ENCODE assay signal across 9 cellular contexts in genomic region chr21:38807987-38808386, GRCh38. TPM values are rescaled to one million over a fixed set of nuclear protein-coding genes. Genes with fewer than 3 reads are reported as not detected.
DNase-seq lines count a peak whose midpoint lies in the region; ATAC-seq, FAIRE-seq and TF ChIP-seq lines count a peak whose summit lies in the region.
"Had no signal": no experiment of that assay in that cellular context is flagged by ENCODE, and none has a peak within 500 bp of the region (broad histone marks: within the 10 kb centered on the region; RNA-seq: fewer than 3 reads in every experiment).

No MANE protein-coding gene starts in this region.

- H3K27ac ChIP-seq in PC-3 (ENCODE audit: low read length) (peak overlapping the region; percentile 98), esophagus muscularis mucosa (replicated peaks in 1 of 4) (peak overlapping the region; percentile 95 to 99 (median 96)), psoas muscle (peak overlapping the region; percentile 96)

- peak; percentile 52 for DNase-seq in EL
- no peak for DNase-seq in PC-3
- no peak for DNase-seq in esophagus muscularis mucosa (ENCODE audit: extremely low spot score)
- DNase-seq in psoas muscle: no peak
- DNase-seq in NCI-H1048 (lab: John Stamatoyannopoulos, UW): no peak
- no peak for DNase-seq in SHP77 (lab: John Stamatoyannopoulos, UW)
- no peak for DNase-seq in HTR-8/SVneo (ENCODE audit: insufficient read length, low spot score)
- DNase-seq in effector memory CD8-positive, alpha-beta T cell: no peak
- DNase-seq: NCI-H2171 had no signal

- H3K9me2 ChIP-seq in PC-3 (replicated peaks; ENCODE audit: low read length): no peaks in the 10 kb centered on the region

- POLR2A ChIA-PET in PC-3 (lab: Charles Lee; ENCODE audit: unreplicated experiment): interaction anchor here (0.6 to 0.7 kb wide), 4 partner anchors 12 to 86 kb away, joined by 3 to 20 read pairs (median 4); no protein-coding TSS in a partner anchor

- peaks cover 3% of the 10 kb centered on the region for H3K36me3 Mint-ChIP-seq in effector memory CD8-positive, alpha-beta T cell (ENCODE audit: insufficient read depth)

- H3F3A ChIP-seq in PC-3 (ENCODE audit: low read length, unreplicated experiment): peaks cover 17% of the 10 kb centered on the region

- intact Hi-C loops in PC-3 (cut with micrococcal nuclease) (loop anchor here (5.0 kb wide), 1 partner anchor 269 kb away; no protein-coding TSS in a partner anchor), esophagus muscularis mucosa (cut with DNase I) (loop anchor here (5.0 kb wide), 2 partner anchors 119 to 199 kb away; no protein-coding TSS in a partner anchor), psoas muscle (cut with DNase I) (loop anchor here (2.0 to 10.0 kb wide), 6 partner anchors 104 to 315 kb away; no protein-coding TSS in a partner anchor)

- no peaks in the 10 kb centered on the region for H3K27me3 ChIP-seq in PC-3 (ENCODE audit: low read length)
- no peaks in the 10 kb centered on the region for H3K27me3 ChIP-seq in esophagus muscularis mucosa
- no peaks in the 10 kb centered on the region for H3K27me3 ChIP-seq in psoas muscle (ENCODE audit: insufficient read depth in 3 of 3, low read length in 2 of 3)

- H3K36me3 ChIP-seq in PC-3 (ENCODE audit: low read depth, low read length) (peaks cover 46% of the 10 kb centered on the region), esophagus muscularis mucosa (peaks cover 0 to 44% (median 22%) of the 10 kb centered on the region in 4 donors), psoas muscle (ENCODE audit: insufficient read depth in 1 of 2, low read depth in 1 of 2) (peaks cover 5 to 61% of the 10 kb centered on the region in 2 donors)

- no peaks in the 10 kb centered on the region for H3K27me3 Mint-ChIP-seq in effector memory CD8-positive, alpha-beta T cell

- no TSS peak for BruUV-seq in PC-3 (replicated peaks; lab: Mats Ljungman, UMichigan)

- FAIRE-seq in HTR-8/SVneo (lab: Jason Lieb, UNC): no peak

- H3K9me3 Mint-ChIP-seq in effector memory CD8-positive, alpha-beta T cell: no peaks in the 10 kb centered on the region

- H3K4me3 Mint-ChIP-seq in effector memory CD8-positive, alpha-beta T cell: peak overlapping the region in 1 of 2 donors; percentile 92

- peaks cover 18 to 29% of the 10 kb centered on the region in 2 donors for H3K4me1 Mint-ChIP-seq in effector memory CD8-positive, alpha-beta T cell (ENCODE audit: low read depth in 2 of 2)

- 77% methylated on average over 3 of the region's 5 CpGs for WGBS in esophagus muscularis mucosa
- 59 to 75% (median 69%) methylated on average over 5 of the region's 5 CpGs for WGBS in psoas muscle, 3 donors

- peak overlapping the region; percentile 91 for H3K4me2 ChIP-seq in PC-3 (ENCODE audit: low read length)

- H3K9ac ChIP-seq in PC-3 (ENCODE audit: low read length): peak overlapping the region; percentile 99

- no peak for TF ChIP-seq EP300 in esophagus muscularis mucosa (IDR thresholded peaks at IDR 0.05)

- TF ChIP-seq CTCF in PC-3 (conservative IDR thresholded peaks at IDR 0.05; ENCODE audit: low read depth, low read length) (no peak), esophagus muscularis mucosa (IDR thresholded peaks at IDR 0.05) (no peak), psoas muscle (IDR thresholded peaks at IDR 0.05) (no peak)

- peak overlapping the region; percentile 88 for H3K4me3 ChIP-seq in PC-3 (ENCODE audit: low read length)
- peak overlapping the region; percentile 87 to 97 (median 95) for H3K4me3 ChIP-seq in esophagus muscularis mucosa
- H3K4me3 ChIP-seq in psoas muscle: peak overlapping the region; percentile 76

- no peak for TF ChIP-seq POLR2A in esophagus muscularis mucosa (IDR thresholded peaks at IDR 0.05; ENCODE audit: low read depth)

- H3K4me1 ChIP-seq in PC-3 (ENCODE audit: insufficient read depth, low read length) (peaks cover 71% of the 10 kb centered on the region), esophagus muscularis mucosa (peaks cover 15 to 75% (median 56%) of the 10 kb centered on the region in 4 donors), psoas muscle (peaks cover 34% of the 10 kb centered on the region)

- peaks cover 49% of the 10 kb centered on the region for H4K20me1 ChIP-seq in PC-3 (ENCODE audit: low read length)

- no peak overlapping the region for H2AFZ ChIP-seq in PC-3 (ENCODE audit: low read length)

- CTCF ChIA-PET in PC-3 (lab: Charles Lee): interaction anchor here (1.4 kb wide), 1 partner anchor 318 kb away, joined by 4 read pairs; no protein-coding TSS in a partner anchor

- ATAC-seq in PC-3: no peak
- no peak for ATAC-seq in psoas muscle
- ATAC-seq in effector memory CD8-positive, alpha-beta T cell (replicated peaks): no peak

- peak overlapping the region in 1 of 2 donors; percentile 72 for H3K27ac Mint-ChIP-seq in effector memory CD8-positive, alpha-beta T cell

- H3K9me3 ChIP-seq in PC-3 (ENCODE audit: low read length) (no peaks in the 10 kb centered on the region), esophagus muscularis mucosa (no peaks in the 10 kb centered on the region), psoas muscle (no peaks in the 10 kb centered on the region)

- H3K79me2 ChIP-seq in PC-3 (ENCODE audit: low read length): peaks cover 71% of the 10 kb centered on the region

RNA-seq across cellular contexts. Expression of gene ETS2, which starts 2.3 kb away (rescaled TPM):
- total RNA-seq in PC-3 (2014; rRNA removed): 127 and 146 TPM in 2 replicates
- 100 to 1,000 TPM in 1 of 4 donors, 10 to 100 TPM in 3; 31.1 to 175 (median 63.8) TPM for total RNA-seq in esophagus muscularis mucosa
- 100 to 1,000 TPM in 1 of 4 donors, 10 to 100 TPM in 3; 37.0 to 494 (median 96.6) TPM for total RNA-seq in psoas muscle
- 100 to 1,000 TPM in 1 of 3 donors, 10 to 100 TPM in 2; 43.4 to 115 (median 57.8) TPM for polyA plus RNA-seq in psoas muscle
